In genomic region chr18:2955966-2956521, GRCh38 we compare ENCODE assay signal across 1 cellular context.
TF ChIP-seq lines count a peak whose summit lies in the region.

No MANE protein-coding gene starts in this region.

TF ChIP-seq in GM12878, 131 proteins besides CTCF, POLR2A, EP300 and RAD21:
- TF ChIP-seq CHD2 (IDR thresholded peaks at IDR 0.05; ENCODE audit: borderline replicate concordance, low read depth, low read length) (no peak), SPI1 (IDR thresholded peaks at IDR 0.05; ENCODE audit: borderline replicate concordance, insufficient read depth, low read depth, low read length) (no peak), RBBP5 (conservative IDR thresholded peaks at IDR 0.05) (no peak), BHLHE40 (IDR thresholded peaks at IDR 0.05; ENCODE audit: borderline replicate concordance in 1 of 2, low read depth in 2 of 2, low read length in 1 of 2) (peak; percentile 20 to 50; a peak in 1 of 4 replicates), DPF2 (IDR thresholded peaks at IDR 0.05) (no peak), ATF2 (IDR thresholded peaks at IDR 0.05; ENCODE audit: low read length) (0 out of 2 replicates have a peak, but pooled peaks have one; percentile 26), SIX5 (IDR thresholded peaks at IDR 0.05; ENCODE audit: low read depth, low read length, severe bottlenecking) (no peak)
